Comparison of ENCODE assay signal across 1 cellular context in the genomic region with DNA sequence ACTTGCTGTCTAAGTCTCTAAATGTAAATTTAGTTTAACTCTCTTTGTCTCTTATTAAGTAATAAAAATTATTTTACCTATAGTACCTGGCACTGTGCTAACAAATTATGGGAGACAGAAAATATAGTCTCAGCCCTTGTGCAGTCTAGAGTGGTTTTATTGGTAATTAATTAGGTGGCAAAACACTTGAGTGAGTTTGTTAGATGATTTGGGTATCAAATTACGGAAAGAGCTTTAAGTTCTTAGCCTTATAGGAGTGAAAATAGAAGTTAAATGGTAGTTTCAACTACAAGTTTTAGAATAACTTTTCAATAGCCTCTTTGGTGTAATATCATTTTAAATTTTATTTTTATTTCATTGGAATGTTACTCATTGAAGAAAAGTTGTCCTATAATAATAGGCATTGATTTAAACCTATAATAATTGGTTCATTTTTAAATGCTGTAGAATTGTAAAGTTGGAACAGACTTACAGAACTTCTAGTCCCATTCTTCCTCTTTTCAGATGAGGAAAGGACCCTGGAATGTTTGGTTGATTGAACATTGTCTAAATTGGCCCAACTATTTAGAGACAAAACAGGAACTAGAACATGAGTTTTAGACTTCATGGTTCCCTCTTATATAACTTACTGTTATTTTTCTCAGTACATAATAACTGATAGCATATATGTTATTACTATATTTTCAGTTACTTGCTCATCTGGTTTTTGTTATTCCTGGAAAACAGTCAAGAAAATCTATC.
TF ChIP-seq lines count a peak whose summit lies in the region.

No MANE protein-coding gene starts in this region.

TF ChIP-seq in HepG2, 621 proteins besides CTCF, POLR2A, EP300 and RAD21 (continued from another document):
- TF ChIP-seq E2F5 (CRISPR knock-in tag; conservative IDR thresholded peaks at IDR 0.05) (no peak), U2AF1 (optimal IDR thresholded peaks at IDR 0.05; ENCODE audit: low read depth, low read length) (no peak), RFX5 (IDR thresholded peaks at IDR 0.05; ENCODE audit: low read depth, low read length) (no peak)
- TF ChIP-seq, protein P1, sequence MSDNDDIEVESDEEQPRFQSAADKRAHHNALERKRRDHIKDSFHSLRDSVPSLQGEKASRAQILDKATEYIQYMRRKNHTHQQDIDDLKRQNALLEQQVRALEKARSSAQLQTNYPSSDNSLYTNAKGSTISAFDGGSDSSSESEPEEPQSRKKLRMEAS (IDR thresholded peaks at IDR 0.05), result no peak
